ENCODE assay signal across 1 cellular context in the genomic region with DNA sequence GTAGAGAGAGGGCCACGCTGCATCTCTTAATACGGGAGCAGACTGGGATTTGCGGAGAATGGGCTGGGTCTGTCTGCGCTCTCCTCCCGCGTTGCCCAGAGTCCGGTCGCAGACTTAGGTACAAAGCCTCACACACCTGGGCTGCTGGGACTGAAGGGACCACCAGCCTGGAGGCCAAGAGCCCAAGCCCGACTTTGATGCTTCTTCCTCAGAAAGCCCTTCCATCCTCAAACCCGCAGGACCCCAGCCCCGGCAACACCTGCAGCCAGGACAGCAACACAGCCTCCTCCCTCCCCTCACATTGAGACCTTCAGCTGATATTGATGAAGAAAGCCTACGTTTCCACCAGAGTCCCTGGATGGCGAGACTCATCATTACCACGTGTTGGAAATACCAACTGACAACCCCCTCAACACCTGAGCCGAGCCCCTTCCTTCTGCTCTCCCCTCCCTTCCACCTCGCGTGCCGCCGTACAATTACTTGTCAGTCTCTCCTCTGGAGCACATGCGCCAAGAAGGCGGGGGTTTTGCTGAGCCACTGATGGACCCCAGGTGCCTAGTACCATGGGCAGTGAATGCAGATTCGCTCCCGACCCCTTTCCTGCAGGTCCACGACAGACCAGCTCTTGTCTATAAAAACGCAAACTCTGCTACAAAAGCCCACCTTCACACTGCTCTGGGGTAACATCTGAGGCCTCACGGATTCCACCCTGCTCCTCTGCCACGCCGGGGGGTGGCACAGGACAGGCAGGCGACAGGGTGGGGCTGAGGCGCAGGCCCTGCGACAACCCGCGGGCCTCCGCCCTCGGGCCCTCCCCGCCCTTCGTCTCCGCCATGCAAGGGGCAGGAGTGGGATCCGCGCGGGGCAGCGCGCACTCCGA.
TF ChIP-seq lines count a peak whose summit lies in the region.

No MANE protein-coding gene starts in this region.

TF ChIP-seq in endothelial cell of umbilical vein, 7 proteins besides CTCF, POLR2A, EP300 and RAD21 (continued from another document):
- TF ChIP-seq MYC (IDR thresholded peaks at IDR 0.05; ENCODE audit: low read depth, low read length) (no peak), GATA2 (IDR thresholded peaks at IDR 0.05; ENCODE audit: insufficient read depth, insufficient read length, low read depth, low read length) (no peak), JUN (IDR thresholded peaks at IDR 0.05; ENCODE audit: borderline replicate concordance, insufficient read depth, insufficient read length, low read depth) (no peak), FOS (IDR thresholded peaks at IDR 0.05; ENCODE audit: borderline replicate concordance, insufficient read depth, low read length) (no peak)
- TF ChIP-seq, protein P1, sequence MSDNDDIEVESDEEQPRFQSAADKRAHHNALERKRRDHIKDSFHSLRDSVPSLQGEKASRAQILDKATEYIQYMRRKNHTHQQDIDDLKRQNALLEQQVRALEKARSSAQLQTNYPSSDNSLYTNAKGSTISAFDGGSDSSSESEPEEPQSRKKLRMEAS (IDR thresholded peaks at IDR 0.05; ENCODE audit: insufficient read depth, insufficient read length): no peak
